ENCODE assay signal across 7 cellular contexts in genomic region chrX:134484039-134484438, GRCh38. TPM values are rescaled to one million over a fixed set of nuclear protein-coding genes. Genes with fewer than 3 reads are reported as not detected.
DNase-seq lines count a peak whose midpoint lies in the region; ATAC-seq, FAIRE-seq and TF ChIP-seq lines count a peak whose summit lies in the region.

No MANE protein-coding gene starts in this region.

- no peaks in the 10 kb centered on the region for H3K9me3 Mint-ChIP-seq in activated B cell treated with CpG ODN at 0.5 μM for 24 hours

- H3K4me1 Mint-ChIP-seq in activated B cell treated with CpG ODN at 0.5 μM for 24 hours = no peaks in the 10 kb centered on the region

- no peak overlapping the region for H3K27ac Mint-ChIP-seq in activated B cell treated with CpG ODN at 0.5 μM for 24 hours

- POLR2A ChIA-PET in activated B cell treated with CpG ODN at 0.5 μM for 24 hours (lab: Charles Lee) = no interaction called here

- DNase-seq in LNCaP clone FGC (ENCODE audit: low read depth) = no peak
- no peak for DNase-seq in activated B cell treated with CpG ODN at 0.5 μM for 24 hours
- DNase-seq in kidney glomerular epithelial cell (lab: John Stamatoyannopoulos, UW) = peak; percentile 39

- intact Hi-C loops in activated B cell treated with CpG ODN at 0.5 μM for 24 hours (cut with micrococcal nuclease) = loop anchor here (5.0 to 10.0 kb wide), 3 partner anchors 298 to 601 kb away; partner anchors contain the start of gene SMIM10

- H3K27me3 Mint-ChIP-seq in activated B cell treated with CpG ODN at 0.5 μM for 24 hours = no peaks in the 10 kb centered on the region

- H3K36me3 Mint-ChIP-seq in activated B cell treated with CpG ODN at 0.5 μM for 24 hours (ENCODE audit: low read depth) = peaks cover 14% of the 10 kb centered on the region

- CTCF ChIA-PET in activated B cell treated with CpG ODN at 0.5 μM for 24 hours (lab: Charles Lee) = no interaction called here

- peak; percentile 97 for FAIRE-seq in G401.6 (lab: Jason Lieb, UNC)

- peak; percentile 43 for TF ChIP-seq CTCF in LNCaP clone FGC (IDR thresholded peaks at IDR 0.05; ENCODE audit: control insufficient read depth, extremely low read depth, insufficient read depth)
- peak; percentile 24 for TF ChIP-seq CTCF in activated B cell treated with CpG ODN at 0.5 μM for 24 hours (IDR thresholded peaks at IDR 0.05)

- H3K4me3 Mint-ChIP-seq in activated B cell treated with CpG ODN at 0.5 μM for 24 hours = no peak overlapping the region

- H3K4me3 ChIP-seq in LNCaP clone FGC (ENCODE audit: low read depth, low read length) = no peak overlapping the region

- ATAC-seq in activated B cell treated with CpG ODN at 0.5 μM for 24 hours (ENCODE audit: low read depth) = no peak
- ATAC-seq in HG02798 (IDR thresholded peaks at IDR 0.05; ENCODE audit: poor library complexity, unreplicated experiment) = no peak
- ATAC-seq in GM19395 (IDR thresholded peaks at IDR 0.05; ENCODE audit: unreplicated experiment) = no peak
- no peak for ATAC-seq in GM18511 (IDR thresholded peaks at IDR 0.05; ENCODE audit: unreplicated experiment)

RNA-seq across cellular contexts. Expression of gene HPRT1, which starts 24.1 kb away (rescaled TPM):
- 27.7 and 30.4 TPM in 2 replicates for total RNA-seq in activated B cell treated with CpG ODN at 0.5 μM for 24 hours
